ENCODE assay signal across 9 cellular contexts in genomic region chr2:137183206-137183605, GRCh38.
"Had no signal": no experiment of that assay in that cellular context is flagged by ENCODE, and none has a peak within 500 bp of the region (broad histone marks: within the 10 kb centered on the region; RNA-seq: fewer than 3 reads in every experiment).

No MANE protein-coding gene starts in this region.

- H3K9me3 ChIP-seq: HAP-1 had no signal

- H3K4me3 ChIP-seq: GM23248, GM23338, HAP-1 had no signal

- ATAC-seq: GM23338, HCT116 had no signal

- H3K36me3 ChIP-seq: HAP-1 had no signal

- H3K27ac ChIP-seq: GM23248 had no signal

- H3K9ac ChIP-seq: GM23248 had no signal

- H2AFZ ChIP-seq: GM23248, GM23338 had no signal

- H3K4me2 ChIP-seq: GM23338 had no signal

- DNase-seq: GM23248, GOT3, H7, H9, HCEC 1CT, HFFc6 had no signal
